ENCODE assay signal across 9 cellular contexts in genomic region chr2:191748528-191749180, GRCh38.
A peak's percentile ranks its signal among the peaks of the same experiment; 100 is the strongest.
DNase-seq lines count a peak whose midpoint lies in the region; ATAC-seq and TF ChIP-seq lines count a peak whose summit lies in the region.
"Had no signal": no experiment of that assay in that cellular context is flagged by ENCODE, and none has a peak within 500 bp of the region (broad histone marks: within the 10 kb centered on the region; RNA-seq: fewer than 3 reads in every experiment).

No MANE protein-coding gene starts in this region.

- no peaks in the 10 kb centered on the region for H3K36me3 ChIP-seq in GM23338 (ENCODE audit: insufficient read depth)

- H3K4me2 ChIP-seq in GM23338: no peak overlapping the region

- H3K27me3 Mint-ChIP-seq in GM23338 (ENCODE audit: insufficient read depth, low read depth, poor library complexity): no peaks in the 10 kb centered on the region

- no peak overlapping the region for H3K27ac ChIP-seq in GM23338 (ENCODE audit: low read depth)
- H3K27ac ChIP-seq: 22Rv1 had no signal

- no peaks in the 10 kb centered on the region for H3K9me3 Mint-ChIP-seq in GM23338

- H3K4me1 Mint-ChIP-seq in GM23338: no peaks in the 10 kb centered on the region

- H3K79me2 ChIP-seq in GM23338 (replicated peaks; ENCODE audit: insufficient read depth): no peaks in the 10 kb centered on the region

- no peaks in the 10 kb centered on the region for H3K4me1 ChIP-seq in GM23338 (ENCODE audit: insufficient read depth)

- no peak overlapping the region for H3K27ac Mint-ChIP-seq in GM23338

- H4K20me1 ChIP-seq in GM23338 (replicated peaks; ENCODE audit: insufficient read depth): no peaks in the 10 kb centered on the region

- H2AFZ ChIP-seq in GM23338: no peak overlapping the region

- H3K4me3 Mint-ChIP-seq in GM23338: no peak overlapping the region

- ATAC-seq in activated CD4-positive, CD25-positive, alpha-beta regulatory T cell treated with anti-CD3 and anti-CD28 coated beads, Interleukin-2, amount 50 U/mL, for 24 hours: peak; percentile 63 to 64
- peak; percentile 76 for ATAC-seq in GM21786 (IDR thresholded peaks at IDR 0.05; ENCODE audit: unreplicated experiment)
- peak; percentile 87 for ATAC-seq in HG03442 (IDR thresholded peaks at IDR 0.05; ENCODE audit: unreplicated experiment)
- ATAC-seq in omental fat pad (ENCODE audit: low FRiP score): peak; percentile 47
- ATAC-seq in GM23338: no peak

- H3K36me3 Mint-ChIP-seq in GM23338 (ENCODE audit: low read depth): no peaks in the 10 kb centered on the region

- H3K27me3 ChIP-seq in GM23338 (ENCODE audit: insufficient read depth): no peaks in the 10 kb centered on the region

- DNase-seq in activated CD4-positive, CD25-positive, alpha-beta regulatory T cell treated with anti-CD3 and anti-CD28 coated beads, Interleukin-2, amount 50 U/mL, for 72 hours: no peak
- DNase-seq in omental fat pad (ENCODE audit: low spot score): no peak
- DNase-seq in stimulated activated CD4-positive, alpha-beta T cell treated with anti-CD3 and anti-CD28 coated beads, Interleukin-2, amount 100 ng/mL, for 48 hours: no peak
- no peak for DNase-seq in NCI-H774 (lab: John Stamatoyannopoulos, UW)
- no peak for DNase-seq in GM23338 (ENCODE audit: low spot score)

- H3F3A ChIP-seq in GM23338 (replicated peaks; ENCODE audit: low read depth): no peaks in the 10 kb centered on the region

- peaks cover 10% of the 10 kb centered on the region; the same call in 1 of the 2 replicates for H3K9me2 ChIP-seq in GM23338 (ENCODE audit: insufficient read depth)

- H3K4me3 ChIP-seq in GM23338: no peak overlapping the region

- TF ChIP-seq CTCF in omental fat pad (IDR thresholded peaks at IDR 0.05) (no peak), GM23338 (conservative IDR thresholded peaks at IDR 0.05; ENCODE audit: low read depth in 2 of 2) (no peak)

TF ChIP-seq in GM23338, 12 proteins besides CTCF, POLR2A, EP300 and RAD21:
- TF ChIP-seq EZH2phosphoT487 (IDR thresholded peaks at IDR 0.05; ENCODE audit: unreplicated experiment): no peak
- no peak for TF ChIP-seq STAT1 (IDR thresholded peaks at IDR 0.05; ENCODE audit: unreplicated experiment)
- TF ChIP-seq JUNB (IDR thresholded peaks at IDR 0.05; ENCODE audit: unreplicated experiment): no peak
- no peak for TF ChIP-seq ZNF462 (CRISPR knock-in tag; IDR thresholded peaks at IDR 0.05)
- no peak for TF ChIP-seq POLR2AphosphoS5 (IDR thresholded peaks at IDR 0.05; ENCODE audit: low read depth)
- no peak for TF ChIP-seq EZH2 (IDR thresholded peaks at IDR 0.05; ENCODE audit: low read depth, unreplicated experiment)
- no peak for TF ChIP-seq ETS1 (IDR thresholded peaks at IDR 0.05)
- TF ChIP-seq REST (IDR thresholded peaks at IDR 0.05; ENCODE audit: unreplicated experiment): no peak
- no peak for TF ChIP-seq NANOG (IDR thresholded peaks at IDR 0.05; ENCODE audit: borderline replicate concordance)
- no peak for TF ChIP-seq CREB1 (CRISPR knock-in tag; IDR thresholded peaks at IDR 0.05; ENCODE audit: low read depth)
- TF ChIP-seq ZNF114 (CRISPR knock-in tag; IDR thresholded peaks at IDR 0.05): no peak
- no peak for TF ChIP-seq ZNF331 (CRISPR knock-in tag; IDR thresholded peaks at IDR 0.05; ENCODE audit: low read depth)
